In genomic region chr6:75604294-75604693, GRCh38 we compare ENCODE assay signal across 9 cellular contexts. TPM values are rescaled to one million over a fixed set of nuclear protein-coding genes. Genes with fewer than 3 reads are reported as not detected.
DNase-seq lines count a peak whose midpoint lies in the region; ATAC-seq, FAIRE-seq and TF ChIP-seq lines count a peak whose summit lies in the region.
"Had no signal": no experiment of that assay in that cellular context is flagged by ENCODE, and none has a peak within 500 bp of the region (broad histone marks: within the 10 kb centered on the region; RNA-seq: fewer than 3 reads in every experiment).

No MANE protein-coding gene starts in this region.

- TF ChIP-seq CTCF in cardiac muscle cell (IDR thresholded peaks at IDR 0.05; ENCODE audit: low read depth, low read length): no peak
- TF ChIP-seq CTCF in keratinocyte (optimal IDR thresholded peaks at IDR 0.05 in 1 of 3, IDR thresholded peaks at IDR 0.05 in 1 of 3, conservative IDR thresholded peaks at IDR 0.05 in 1 of 3; ENCODE audit: extremely low read depth in 1 of 3, insufficient read depth in 2 of 3, low read length in 3 of 3): no peak
- no peak for TF ChIP-seq CTCF in tibial artery (IDR thresholded peaks at IDR 0.05)
- TF ChIP-seq CTCF in GM13977 (IDR thresholded peaks at IDR 0.05; ENCODE audit: extremely low read depth, insufficient read depth, missing control alignments): no peak

- H3K27me3 ChIP-seq in cardiac muscle cell: no peaks in the 10 kb centered on the region
- H3K27me3 ChIP-seq in keratinocyte (ENCODE audit: control insufficient read depth, extremely low read depth, insufficient read depth, low read length): no peaks in the 10 kb centered on the region
- H3K27me3 ChIP-seq in tibial artery: no peaks in the 10 kb centered on the region

- intact Hi-C loops in Right ventricle myocardium superior (cut with DNase I): no loop called here
- intact Hi-C loops in tibial artery (cut with DNase I; ENCODE audit: low total_unique reads): loop anchor here (10.0 kb wide), 1 partner anchor 109 kb away; the partner anchor contains the start of gene FILIP1

- H3K9me3 ChIP-seq in cardiac muscle cell (ENCODE audit: low read depth): no peaks in the 10 kb centered on the region
- H3K9me3 ChIP-seq in keratinocyte (ENCODE audit: control insufficient read depth, low read depth, low read length): no peaks in the 10 kb centered on the region
- no peaks in the 10 kb centered on the region for H3K9me3 ChIP-seq in tibial artery

- H3K27ac ChIP-seq in cardiac muscle cell (no peak overlapping the region), keratinocyte (ENCODE audit: control insufficient read depth, insufficient read depth, low read length) (no peak overlapping the region), tibial artery (peak overlapping the region in 1 of 2 donors; percentile 9)

- peak overlapping the region; percentile 96 for H3K4me2 ChIP-seq in keratinocyte (ENCODE audit: control insufficient read depth, extremely low read depth, insufficient read depth, low read depth, low read length)

- H2AFZ ChIP-seq in keratinocyte (ENCODE audit: control insufficient read depth, low read length): no peak overlapping the region

- no peaks in the 10 kb centered on the region for H3K9me3 Mint-ChIP-seq in activated T-helper 17 cell treated with anti-CD3 and anti-CD28 coated beads, Interleukin-2, amount 50 U/mL, for 72 hours

- H3K36me3 ChIP-seq in cardiac muscle cell: peaks cover 3% of the 10 kb centered on the region
- H3K36me3 ChIP-seq in keratinocyte (ENCODE audit: control insufficient read depth in 2 of 2, extremely low read depth in 1 of 2, insufficient read depth in 2 of 2, low read length in 2 of 2): no peaks in the 10 kb centered on the region
- no peaks in the 10 kb centered on the region for H3K36me3 ChIP-seq in tibial artery

- DNase-seq in cardiac muscle cell (ENCODE audit: low read depth in 1 of 2, low spot score in 1 of 2) (no peak), Right ventricle myocardium superior (no peak), keratinocyte (ENCODE audit: low read depth, low spot score) (no peak), tibial artery (no peak), GM13977 (ENCODE audit: low spot score) (no peak), GF-D8 (lab: John Stamatoyannopoulos, UW) (no peak), Kasumi-1 (lab: John Stamatoyannopoulos, UW) (no peak)
- DNase-seq: T-helper 9 cell had no signal

- peaks cover 15% of the 10 kb centered on the region for H4K20me1 ChIP-seq in keratinocyte (ENCODE audit: control insufficient read depth, extremely low read depth, insufficient read depth, low read length)

- peaks cover 77% of the 10 kb centered on the region for H3K79me2 ChIP-seq in keratinocyte (ENCODE audit: control insufficient read depth, insufficient read depth, low read length)

- H3K27me3 Mint-ChIP-seq in activated T-helper 17 cell treated with anti-CD3 and anti-CD28 coated beads, Interleukin-2, amount 50 U/mL, for 72 hours: no peaks in the 10 kb centered on the region

- H3K9ac ChIP-seq in keratinocyte (ENCODE audit: control insufficient read depth, extremely low read depth, insufficient read depth, low read length): no peak overlapping the region

- no peak for ATAC-seq in Right ventricle myocardium superior (ENCODE audit: poor library complexity)
- ATAC-seq in activated T-helper 17 cell treated with anti-CD3 and anti-CD28 coated beads, Interleukin-2, amount 50 U/mL, for 72 hours (replicated peaks): no peak

- no peak for FAIRE-seq in keratinocyte (lab: Jason Lieb, UNC)

- H3K4me1 ChIP-seq in cardiac muscle cell (ENCODE audit: low read depth) (peaks cover 6% of the 10 kb centered on the region), keratinocyte (ENCODE audit: control insufficient read depth, extremely low read depth, insufficient read depth, low read length) (peaks cover 12% of the 10 kb centered on the region), tibial artery (peaks cover 0 to 69% (median 25%) of the 10 kb centered on the region in 4 donors)

- in situ Hi-C loops in GM13977 (cut with MboI; ENCODE audit: low pct_unique_long_range_greater_than_20kb, low sequenced_read_pairs, unreplicated experiment): no loop called here

- peak overlapping the region; percentile 96 for H3K27ac Mint-ChIP-seq in activated T-helper 17 cell treated with anti-CD3 and anti-CD28 coated beads, Interleukin-2, amount 50 U/mL, for 72 hours

- dilution Hi-C loops in keratinocyte (cut with MboI; ENCODE audit: extremely low pct_ligation_motif_present, low sequenced_read_pairs): no loop called here

- H3K4me3 ChIP-seq in cardiac muscle cell: peak overlapping the region; percentile 98
- H3K4me3 ChIP-seq in keratinocyte (ENCODE audit: control insufficient read depth in 2 of 3, extremely low read depth in 1 of 3, insufficient read depth in 2 of 3, low read depth in 1 of 3, low read length in 3 of 3): peak overlapping the region in 2 of 3 experiments; percentile 98 to 99
- H3K4me3 ChIP-seq in tibial artery: peak overlapping the region; percentile 86 to 89

- peaks cover 57% of the 10 kb centered on the region for H3K4me1 Mint-ChIP-seq in activated T-helper 17 cell treated with anti-CD3 and anti-CD28 coated beads, Interleukin-2, amount 50 U/mL, for 72 hours

- H3K4me3 Mint-ChIP-seq in activated T-helper 17 cell treated with anti-CD3 and anti-CD28 coated beads, Interleukin-2, amount 50 U/mL, for 72 hours: peak overlapping the region; percentile 94

- no peaks in the 10 kb centered on the region for H3K9me1 ChIP-seq in keratinocyte (ENCODE audit: control insufficient read depth, extremely low read depth, insufficient read depth, low read length)

- H3K36me3 Mint-ChIP-seq in activated T-helper 17 cell treated with anti-CD3 and anti-CD28 coated beads, Interleukin-2, amount 50 U/mL, for 72 hours (ENCODE audit: low read depth): peaks cover 13% of the 10 kb centered on the region

RNA-seq across cellular contexts. Expression of gene SENP6, which starts 2.6 kb away (rescaled TPM):
- total RNA-seq in cardiac muscle cell (54.3 and 104 TPM in 2 replicates), Right ventricle myocardium superior (46.8 TPM)
- polyA plus RNA-seq in cardiac muscle cell (56.4 and 77.1 TPM in 2 replicates), keratinocyte (19.8 to 41.1 TPM (median 20.6 TPM) in 3 replicates)
- 10 to 100 TPM; 60.0 to 68.3 TPM for total RNA-seq in activated T-helper 17 cell treated with anti-CD3 and anti-CD28 coated beads, Interleukin-2, amount 50 U/mL, for 72 hours
- polyA plus RNA-seq in keratinocyte (2011; ENCODE audit: low read depth): 54.9 TPM
- polyA plus RNA-seq in keratinocyte (2011; cell fraction: cytosol; rRNA removed): 15.0 and 29.9 TPM in 2 replicates
- polyA plus RNA-seq in keratinocyte (2011; cell fraction: nucleus; rRNA removed): 44.6 and 61.3 TPM in 2 replicates
- polyA plus RNA-seq in keratinocyte (2012; ENCODE audit: low replicate concordance): 25.4 and 26.8 TPM in 2 replicates
- polyA minus RNA-seq in keratinocyte: 2.8 to 39.3 TPM (median 10.6 TPM) in 3 replicates
- polyA minus RNA-seq in keratinocyte (2011; cell fraction: cytosol; rRNA and poly(A)+ RNA removed): 22.8 TPM
- polyA minus RNA-seq in keratinocyte (2011; cell fraction: nucleus; rRNA and poly(A)+ RNA removed): 30.2 and 70.4 TPM in 2 replicates
